8 cellular contexts compared by ENCODE assay signal in the genomic region with DNA sequence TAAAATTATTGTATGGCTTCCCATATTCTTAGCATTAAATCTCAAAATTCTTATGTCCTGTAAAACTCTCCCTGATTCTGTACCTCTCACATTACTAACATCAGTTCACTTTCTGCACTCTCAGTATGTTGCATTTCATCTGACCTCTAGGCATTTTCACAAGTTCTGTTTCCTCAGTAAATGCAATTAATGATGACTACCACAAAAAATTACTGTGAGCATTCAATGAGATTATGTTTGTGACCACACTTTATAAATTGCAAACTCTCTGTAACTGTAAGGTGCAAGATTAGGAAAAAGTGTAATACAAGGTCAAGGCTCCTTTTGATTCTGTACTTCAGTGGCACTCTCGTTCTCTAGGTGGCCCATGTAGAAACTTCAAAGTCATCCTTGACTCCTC.
"Had no signal": no experiment of that assay in that cellular context is flagged by ENCODE, and none has a peak within 500 bp of the region (broad histone marks: within the 10 kb centered on the region; RNA-seq: fewer than 3 reads in every experiment).

No MANE protein-coding gene starts in this region.

- DNase-seq: GDM1, GF-D8 had no signal

- FAIRE-seq: G401.6, GM12878, GM12891, GM12892, GM18507, GM19239 had no signal

- ATAC-seq: GM12878 had no signal

- H3K4me3 ChIP-seq: GM12878 had no signal
